8 cellular contexts compared by ENCODE assay signal in the genomic region with DNA sequence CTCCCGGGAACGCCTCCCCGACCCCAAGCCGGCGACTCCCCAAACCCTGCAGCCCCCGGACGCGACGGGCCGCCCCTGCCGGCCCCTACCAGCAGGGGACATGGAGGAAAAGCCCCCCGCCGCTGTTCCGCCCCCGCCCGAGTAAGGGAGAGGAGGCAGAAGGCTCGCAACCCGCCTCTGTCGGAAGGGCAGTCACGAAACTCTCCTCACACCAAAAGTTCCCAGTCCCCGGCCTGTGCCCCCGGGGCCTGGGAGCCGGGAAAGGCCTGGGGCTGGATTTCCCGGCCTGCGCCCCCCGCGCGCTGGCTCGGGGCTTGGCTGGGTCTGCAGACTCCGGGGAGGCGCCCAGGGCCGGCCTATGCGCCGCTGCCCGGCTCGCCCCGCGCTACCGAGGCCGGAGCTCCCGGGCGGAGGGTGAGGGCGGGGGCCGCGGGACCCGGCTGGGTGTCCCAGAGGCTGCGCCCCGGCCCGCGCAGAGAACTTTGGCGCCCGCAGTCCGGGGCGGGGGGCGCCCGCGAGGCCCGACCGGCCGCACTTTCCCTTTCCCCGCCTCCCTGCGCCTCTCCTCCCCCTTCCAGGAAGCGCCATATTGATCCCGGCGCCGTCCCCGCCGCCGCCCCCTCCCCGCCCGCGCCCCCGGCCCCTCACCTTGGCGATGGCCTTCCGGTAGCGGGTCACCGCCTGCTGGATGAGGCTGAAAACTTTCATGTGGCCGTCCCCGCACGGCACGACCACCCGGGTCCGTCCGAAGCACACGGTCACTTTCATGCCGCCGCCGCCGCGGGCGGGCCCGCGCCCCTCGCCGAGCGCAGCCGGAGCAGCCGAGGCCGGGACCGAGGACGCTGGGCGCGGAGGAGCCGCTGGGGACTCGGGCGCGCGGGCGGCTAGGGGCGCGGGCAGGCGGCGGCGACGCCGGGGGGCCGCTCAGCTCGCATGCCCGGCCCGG. TPM values are rescaled to one million over a fixed set of nuclear protein-coding genes. Genes with fewer than 3 reads are reported as not detected.
DNase-seq lines count a peak whose midpoint lies in the region; ATAC-seq and TF ChIP-seq lines count a peak whose summit lies in the region.

No MANE protein-coding gene starts in this region.

- peak; percentile 6 for DNase-seq in activated CD4-positive, alpha-beta T cell treated with anti-CD3 and anti-CD28 coated beads for 48 hours
- DNase-seq in activated CD4-positive, alpha-beta T cell treated with anti-CD3 and anti-CD28 coated beads for 4 hours: no peak
- DNase-seq in activated CD8-positive, alpha-beta T cell treated with anti-CD3 and anti-CD28 coated beads for 36 hours: no peak
- DNase-seq in head of caudate nucleus: peak in 29 of 42 donors; percentile 16 to 66 (median 36)
- DNase-seq in NCI-H1694 treated with DMSO at 0.1 percent for 48 hours (lab: John Stamatoyannopoulos, UW): no peak
- DNase-seq in NCI-H128 (lab: John Stamatoyannopoulos, UW; ENCODE audit: unreplicated experiment): no peak

- no peak overlapping the region for H3K9ac ChIP-seq in parathyroid adenoma

- H2AFZ ChIP-seq in parathyroid adenoma: peak overlapping the region; percentile 74

- no peak overlapping the region for H3K27ac ChIP-seq in parathyroid adenoma

- POLR2A ChIA-PET in activated CD8-positive, alpha-beta T cell treated with anti-CD3 and anti-CD28 coated beads for 36 hours (lab: Charles Lee): no interaction called here

- TF ChIP-seq CTCF in activated CD8-positive, alpha-beta T cell treated with anti-CD3 and anti-CD28 coated beads for 36 hours (IDR thresholded peaks at IDR 0.05): no peak
- no peak for TF ChIP-seq CTCF in parathyroid adenoma (IDR thresholded peaks at IDR 0.05)

- H3K27ac Mint-ChIP-seq in activated CD8-positive, alpha-beta T cell treated with anti-CD3 and anti-CD28 coated beads for 36 hours: no peak overlapping the region

- peaks cover 48% of the 10 kb centered on the region for H3K27me3 Mint-ChIP-seq in activated CD8-positive, alpha-beta T cell treated with anti-CD3 and anti-CD28 coated beads for 36 hours

- H3K9me3 ChIP-seq in parathyroid adenoma (ENCODE audit: control insufficient read depth, low read length): no peaks in the 10 kb centered on the region

- peaks cover 6% of the 10 kb centered on the region for H3K4me1 Mint-ChIP-seq in activated CD8-positive, alpha-beta T cell treated with anti-CD3 and anti-CD28 coated beads for 36 hours (ENCODE audit: low read depth)

- H3K4me3 ChIP-seq in parathyroid adenoma (ENCODE audit: low read depth, low read length): peak overlapping the region; percentile 81

- no peaks in the 10 kb centered on the region for H3K36me3 Mint-ChIP-seq in activated CD8-positive, alpha-beta T cell treated with anti-CD3 and anti-CD28 coated beads for 36 hours (ENCODE audit: low read depth)

- CTCF ChIA-PET in activated CD8-positive, alpha-beta T cell treated with anti-CD3 and anti-CD28 coated beads for 36 hours (lab: Charles Lee): interaction anchor here (1.4 kb wide), 1 partner anchor 56 kb away, joined by 3 read pairs; no protein-coding TSS in a partner anchor

- no peaks in the 10 kb centered on the region for H3K27me3 ChIP-seq in parathyroid adenoma (ENCODE audit: control insufficient read depth, insufficient read depth, low read length)

- intact Hi-C loops in activated CD8-positive, alpha-beta T cell treated with anti-CD3 and anti-CD28 coated beads for 36 hours (cut with micrococcal nuclease): loop anchor here (10.0 kb wide), 1 partner anchor 140 kb away; no protein-coding TSS in a partner anchor
- intact Hi-C loops in head of caudate nucleus (cut with DNase I): no loop called here

- H3K4me1 ChIP-seq in parathyroid adenoma: peaks cover 8% of the 10 kb centered on the region

- no peaks in the 10 kb centered on the region for H3K36me3 ChIP-seq in parathyroid adenoma (ENCODE audit: control insufficient read depth, insufficient read depth, low read length)

- H3K4me2 ChIP-seq in parathyroid adenoma (ENCODE audit: low read length): peak overlapping the region; percentile 57

- ATAC-seq in HG03175 (IDR thresholded peaks at IDR 0.05; ENCODE audit: unreplicated experiment): peak; percentile 36
- ATAC-seq in activated CD8-positive, alpha-beta T cell treated with anti-CD3 and anti-CD28 coated beads for 36 hours: peak; percentile 28

- H3K4me3 Mint-ChIP-seq in activated CD8-positive, alpha-beta T cell treated with anti-CD3 and anti-CD28 coated beads for 36 hours: peak overlapping the region; percentile 48

- no peaks in the 10 kb centered on the region for H3K9me3 Mint-ChIP-seq in activated CD8-positive, alpha-beta T cell treated with anti-CD3 and anti-CD28 coated beads for 36 hours

- H3K79me2 ChIP-seq in parathyroid adenoma: peaks cover 23% of the 10 kb centered on the region

RNA-seq across cellular contexts. Expression of a gene that starts 0.6 kb away (rescaled TPM):
- 1 to 10 TPM; 1.6 to 2.0 TPM for total RNA-seq in activated CD8-positive, alpha-beta T cell treated with anti-CD3 and anti-CD28 coated beads for 36 hours

Comparison
In these comparisons a context has a peak if more than half of its experiments do, and no peak if none do; other contexts are left out.
1. DNase-seq: peak in activated CD4-positive, alpha-beta T cell treated with anti-CD3 and anti-CD28 coated beads for 48 hours (single experiment) and head of caudate nucleus (29 of 42); none in activated CD4-positive, alpha-beta T cell treated with anti-CD3 and anti-CD28 coated beads for 4 hours (0 of 2), activated CD8-positive, alpha-beta T cell treated with anti-CD3 and anti-CD28 coated beads for 36 hours (single experiment), NCI-H1694 treated with DMSO at 0.1 percent for 48 hours (single experiment) and NCI-H128 (single experiment).